ENCODE assay signal across 8 cellular contexts in the genomic region with DNA sequence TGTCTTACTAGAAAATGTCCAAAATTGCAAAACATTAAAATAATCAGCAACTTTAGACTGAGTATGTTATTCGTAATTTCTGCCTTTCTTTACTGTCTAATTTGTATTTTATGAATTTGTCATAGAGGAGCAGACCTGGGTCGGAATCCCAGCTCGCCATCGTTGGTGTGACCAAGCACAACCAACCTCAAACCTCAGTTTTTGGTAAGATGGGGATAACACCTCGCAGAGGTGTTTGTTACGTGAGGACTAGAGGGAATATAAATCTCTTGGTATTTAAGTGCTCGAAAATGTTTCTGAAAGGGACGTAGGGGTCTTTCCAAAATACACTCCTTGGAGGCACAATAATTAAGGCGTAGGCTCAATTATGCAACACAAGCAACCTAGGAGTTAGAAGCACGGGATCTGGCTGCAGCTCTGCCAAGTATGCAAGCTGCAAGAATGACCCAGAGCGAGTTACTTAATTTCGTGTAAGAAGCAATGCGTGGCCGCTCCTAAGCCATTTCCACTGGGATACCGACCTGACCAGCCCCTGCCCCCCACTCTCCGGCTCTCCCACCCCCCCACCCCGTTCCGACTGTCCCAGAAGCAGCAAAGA. TPM values are rescaled to one million over a fixed set of nuclear protein-coding genes. Genes with fewer than 3 reads are reported as not detected.
DNase-seq lines count a peak whose midpoint lies in the region; ATAC-seq, FAIRE-seq and TF ChIP-seq lines count a peak whose summit lies in the region.

No MANE protein-coding gene starts in this region.

- 0 to 3% (median 3%) methylated on average over 18 of the region's 18 CpGs for WGBS in small intestine, 3 donors

- no peak for FAIRE-seq in small intestine (lab: Jason Lieb, UNC)

- ATAC-seq in GM19463 (IDR thresholded peaks at IDR 0.05; ENCODE audit: unreplicated experiment) (peak; percentile 21), HG03469 (IDR thresholded peaks at IDR 0.05; ENCODE audit: unreplicated experiment) (peak; percentile 17), RWPE2 (ENCODE audit: low read depth) (peak; percentile 47)

- H3K27ac ChIP-seq in RWPE2 (ENCODE audit: poor library complexity, severe bottlenecking), result peak overlapping the region; percentile 78
- H3K27ac ChIP-seq in small intestine (ENCODE audit: low read depth in 1 of 2, low read length in 1 of 2), result peak overlapping the region; percentile 96 to 99

- peak overlapping the region; percentile 99 for H3K27ac Mint-ChIP-seq in chondrocyte (ENCODE audit: unreplicated experiment)

- peak overlapping the region; percentile 86 for H3K4me3 Mint-ChIP-seq in chondrocyte (ENCODE audit: unreplicated experiment)

- H3K4me3 ChIP-seq in RWPE2 (ENCODE audit: severe bottlenecking) (peak overlapping the region; percentile 48), kidney epithelial cell (ENCODE audit: low read depth, low read length) (peak overlapping the region; percentile 80), small intestine (ENCODE audit: low read depth in 1 of 2, low read length in 2 of 2) (peak overlapping the region; percentile 66 to 83)

- H3K9me3 Mint-ChIP-seq in chondrocyte (ENCODE audit: low read depth), result no peaks in the 10 kb centered on the region

- H3K4me1 ChIP-seq in RWPE2 (ENCODE audit: insufficient read depth, poor library complexity, severe bottlenecking), result peaks cover 25% of the 10 kb centered on the region
- H3K4me1 ChIP-seq in small intestine (ENCODE audit: control insufficient read depth in 2 of 2, insufficient read depth in 1 of 2, low read depth in 1 of 2, low read length in 1 of 2), result peaks cover 2 to 4% of the 10 kb centered on the region in 2 donors

- DNase-seq in EL (peak; percentile 57), RWPE2 (ENCODE audit: low spot score) (no peak), chondrocyte (ENCODE audit: low spot score) (no peak), kidney epithelial cell (ENCODE audit: low read depth) (peak; percentile 26), small intestine (peak; percentile 69), NCI-H1436 (lab: John Stamatoyannopoulos, UW) (no peak)

- TF ChIP-seq CTCF in RWPE2 (IDR thresholded peaks at IDR 0.05; ENCODE audit: poor library complexity, severe bottlenecking), result no peak
- TF ChIP-seq CTCF in chondrocyte (IDR thresholded peaks at IDR 0.05), result no peak
- no peak for TF ChIP-seq CTCF in kidney epithelial cell (IDR thresholded peaks at IDR 0.05; ENCODE audit: insufficient read depth, low read length, poor library complexity, severe bottlenecking)

- peaks cover 61% of the 10 kb centered on the region for H3K4me1 Mint-ChIP-seq in chondrocyte (ENCODE audit: low read depth)

- H3K36me3 ChIP-seq in RWPE2 (ENCODE audit: low read depth) (peaks cover 32% of the 10 kb centered on the region), kidney epithelial cell (ENCODE audit: control insufficient read depth, insufficient read depth, low read length) (peaks cover 4% of the 10 kb centered on the region), small intestine (ENCODE audit: control insufficient read depth in 2 of 2, insufficient read depth in 2 of 2, low read length in 2 of 2) (peaks cover 3 to 8% of the 10 kb centered on the region in 2 donors)

- H3K27me3 ChIP-seq in RWPE2 (ENCODE audit: insufficient read depth, poor library complexity, severe bottlenecking), result no peaks in the 10 kb centered on the region
- no peaks in the 10 kb centered on the region for H3K27me3 ChIP-seq in kidney epithelial cell (ENCODE audit: control insufficient read depth, insufficient read depth, low read length)
- H3K27me3 ChIP-seq in small intestine (ENCODE audit: control insufficient read depth in 2 of 2, insufficient read depth in 2 of 2, low read length in 2 of 2), result no peaks in the 10 kb centered on the region

- H3K27me3 Mint-ChIP-seq in chondrocyte (ENCODE audit: low read depth), result no peaks in the 10 kb centered on the region

- H3K36me3 Mint-ChIP-seq in chondrocyte (ENCODE audit: low read depth), result peaks cover 10% of the 10 kb centered on the region

- H3K9me3 ChIP-seq in RWPE2 (ENCODE audit: severe bottlenecking) (peaks cover 3% of the 10 kb centered on the region), small intestine (ENCODE audit: control insufficient read depth, low read depth) (no peaks in the 10 kb centered on the region)

RNA-seq across cellular contexts. Expression of gene ADH5, which starts 0.6 kb away (rescaled TPM):
- total RNA-seq in chondrocyte, result 135 to 167 TPM (median 161 TPM) in 3 replicates
- 85.8 and 99.5 TPM in 2 replicates for total RNA-seq in kidney epithelial cell
- 100 to 1,000 TPM; 135 to 225 (median 169) TPM for polyA plus RNA-seq in small intestine

RNA-seq across cellular contexts. Expression of gene ADH4, which starts 56.1 kb away (rescaled TPM):
- not detected in 3 replicates for total RNA-seq in chondrocyte
- not detected in 2 replicates for total RNA-seq in kidney epithelial cell
- polyA plus RNA-seq in small intestine, result 10 to 100 TPM; 29.3 to 91.2 (median 50.8) TPM

Comparison
In these comparisons a context has a peak if more than half of its experiments do, and no peak if none do; other contexts are left out.
1. DNase-seq: peak in EL (single experiment), kidney epithelial cell (single experiment) and small intestine (single experiment); none in RWPE2 (single experiment), chondrocyte (single experiment) and NCI-H1436 (single experiment).
2. Peak in every context shown above with its lines, with median percentiles within 50 percentile points of each other: ATAC-seq and H3K4me3 ChIP-seq.